In genomic region chr15:66195621-66196230, GRCh38 we compare ENCODE assay signal across 23 cellular contexts. TPM values are rescaled to one million over a fixed set of nuclear protein-coding genes. Genes with fewer than 3 reads are reported as not detected.
"Had no signal": no experiment of that assay in that cellular context is flagged by ENCODE, and none has a peak within 500 bp of the region (broad histone marks: within the 10 kb centered on the region; RNA-seq: fewer than 3 reads in every experiment).

No MANE protein-coding gene starts in this region.

- H3K4me3 ChIP-seq: esophagus muscularis mucosa, gastrocnemius medialis, heart right ventricle, left ventricle myocardium inferior, lower lobe of right lung, pancreas, suprapubic skin, thyroid gland, upper lobe of right lung had no signal

- H3K27ac Mint-ChIP-seq: dendritic cell treated with granulocyte-macrophage colony-stimulating factor and Interleukin-4, amounts not matched to agents 40 ng/mL and 50 ng/mL, for 4 days; effector memory CD8-positive, alpha-beta T cell; memory B cell; progenitor cell of endocrine pancreas had no signal

- H3K9me3 ChIP-seq: esophagus muscularis mucosa, gastrocnemius medialis, heart right ventricle, left ventricle myocardium inferior, lower lobe of right lung, pancreas, suprapubic skin, thyroid gland, upper lobe of right lung had no signal

- H3K36me3 ChIP-seq: esophagus muscularis mucosa, gastrocnemius medialis, heart right ventricle, left ventricle myocardium inferior, lower lobe of right lung, pancreas, suprapubic skin, thyroid gland, upper lobe of right lung had no signal

- H3K27ac ChIP-seq: esophagus muscularis mucosa, gastrocnemius medialis, heart right ventricle, left ventricle myocardium inferior, lower lobe of right lung, pancreas, suprapubic skin, thyroid gland, upper lobe of right lung had no signal

- H3K4me3 Mint-ChIP-seq: dendritic cell treated with granulocyte-macrophage colony-stimulating factor and Interleukin-4, amounts not matched to agents 40 ng/mL and 50 ng/mL, for 4 days; effector memory CD8-positive, alpha-beta T cell; memory B cell; naive thymus-derived CD4-positive, alpha-beta T cell; neural crest cell had no signal

- H3K36me3 Mint-ChIP-seq: memory B cell; naive thymus-derived CD4-positive, alpha-beta T cell had no signal

- H3K9me3 Mint-ChIP-seq: dendritic cell treated with granulocyte-macrophage colony-stimulating factor and Interleukin-4, amounts not matched to agents 40 ng/mL and 50 ng/mL, for 4 days; effector memory CD8-positive, alpha-beta T cell; memory B cell; neural crest cell had no signal

- H3K4me1 Mint-ChIP-seq: naive thymus-derived CD4-positive, alpha-beta T cell; neural crest cell had no signal

- DNase-seq: cerebellar nuclear complex; effector memory CD8-positive, alpha-beta T cell; gastrocnemius medialis; heart right ventricle; hypothalamus; left ventricle myocardium inferior; lower lobe of right lung; naive thymus-derived CD4-positive, alpha-beta T cell; nucleus accumbens; pancreas; small intestine; stimulated activated CD4-positive, alpha-beta T cell treated with anti-CD3 and anti-CD28 coated beads, Interleukin-2, amount 100 ng/mL, for 48 hours; stimulated activated naive CD8-positive, alpha-beta T cell treated with anti-CD3 and anti-CD28 coated beads, Interleukin-15, Interleukin-2, amounts not matched to agents 100 U/mL and 50 U/mL, for 24 hours; thyroid gland; upper lobe of right lung had no signal

- H3K27me3 ChIP-seq: gastrocnemius medialis, pancreas, suprapubic skin, thyroid gland had no signal

- H3K4me1 ChIP-seq: esophagus muscularis mucosa, gastrocnemius medialis, heart right ventricle, left ventricle myocardium inferior, lower lobe of right lung, pancreas, suprapubic skin, thyroid gland, upper lobe of right lung had no signal

- ATAC-seq: effector memory CD8-positive, alpha-beta T cell; gastrocnemius medialis; heart right ventricle; naive thymus-derived CD4-positive, alpha-beta T cell; pancreas; right cardiac atrium; stimulated activated naive CD8-positive, alpha-beta T cell treated with anti-CD3 and anti-CD28 coated beads, Interleukin-15, Interleukin-2, amounts not matched to agents 100 U/mL and 50 U/mL, for 24 hours; upper lobe of right lung had no signal

RNA-seq across cellular contexts. Expression of gene MEGF11, which starts 57.8 kb away (rescaled TPM):
- total RNA-seq: gastrocnemius medialis; heart right ventricle; left ventricle myocardium inferior; lower lobe of right lung; mononuclear cell; naive thymus-derived CD4-positive, alpha-beta T cell had no signal
